Comparison of ENCODE assay signal across 8 cellular contexts in the genomic region with DNA sequence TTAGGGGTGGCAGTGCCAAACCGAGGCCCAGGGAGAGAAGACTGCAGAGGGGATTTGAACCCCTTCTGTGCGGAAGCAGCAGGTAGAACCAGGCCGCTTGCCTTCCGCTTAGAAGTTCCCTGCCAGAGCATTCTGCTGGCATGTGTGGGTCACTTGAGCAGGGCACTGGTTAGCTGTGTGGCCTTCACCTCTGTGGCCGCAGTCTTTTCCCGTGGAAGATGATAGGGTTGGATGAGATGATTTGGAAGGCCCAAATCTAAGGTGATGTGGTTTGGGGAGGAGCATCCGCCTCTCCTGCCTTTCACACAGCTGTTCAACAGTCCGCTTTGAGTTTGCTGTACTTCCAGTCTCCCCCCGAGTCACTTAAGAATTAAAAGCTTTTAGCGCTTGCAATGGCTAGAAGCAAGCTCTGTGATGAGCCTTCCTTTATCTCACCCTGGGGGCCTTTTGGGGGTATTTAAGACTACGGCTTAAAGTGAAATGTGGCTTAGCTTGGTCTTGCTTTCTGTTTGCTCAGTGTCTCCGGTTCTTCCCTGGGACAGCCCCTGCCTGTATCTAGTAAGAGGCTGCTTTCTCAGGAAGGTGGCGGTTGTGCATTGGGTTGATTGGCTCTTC. TPM values are rescaled to one million over a fixed set of nuclear protein-coding genes. Genes with fewer than 3 reads are reported as not detected.
DNase-seq lines count a peak whose midpoint lies in the region; ATAC-seq and TF ChIP-seq lines count a peak whose summit lies in the region.

No MANE protein-coding gene starts in this region.

- ATAC-seq in GM19438 (IDR thresholded peaks at IDR 0.05; ENCODE audit: low read depth, unreplicated experiment): peak; percentile 28
- peak; percentile 19 for ATAC-seq in HG03565 (IDR thresholded peaks at IDR 0.05; ENCODE audit: unreplicated experiment)

- no peaks in the 10 kb centered on the region for H3K27me3 ChIP-seq in CD4-positive, alpha-beta memory T cell (ENCODE audit: insufficient read depth, low read length)
- no peaks in the 10 kb centered on the region for H3K27me3 ChIP-seq in colonic mucosa
- no peaks in the 10 kb centered on the region for H3K27me3 ChIP-seq in mucosa of rectum (ENCODE audit: control insufficient read depth in 2 of 2, insufficient read depth in 2 of 2, low read length in 2 of 2)

- peaks cover 24 to 57% (median 43%) of the 10 kb centered on the region in 4 donors for H3K4me1 Mint-ChIP-seq in CD4-positive, alpha-beta memory T cell

- H3K9me3 ChIP-seq in CD4-positive, alpha-beta memory T cell (ENCODE audit: control insufficient read depth in 1 of 2, low read length in 2 of 2): no peaks in the 10 kb centered on the region
- H3K9me3 ChIP-seq in colonic mucosa: no peaks in the 10 kb centered on the region
- no peaks in the 10 kb centered on the region for H3K9me3 ChIP-seq in mucosa of rectum (ENCODE audit: control insufficient read depth in 2 of 2, low read length in 2 of 2)

- H3K9me3 Mint-ChIP-seq in CD4-positive, alpha-beta memory T cell: peaks cover 0 to 7% (median 0%) of the 10 kb centered on the region in 8 donors

- H3K27me3 Mint-ChIP-seq in CD4-positive, alpha-beta memory T cell: peaks cover 3% of the 10 kb centered on the region in 2 donors

- peak; percentile 32 to 65 (median 45) for DNase-seq in CD4-positive, alpha-beta memory T cell
- DNase-seq in colonic mucosa: no peak
- DNase-seq in stimulated activated CD8-positive, alpha-beta memory T cell treated with anti-CD3 and anti-CD28 coated beads, Interleukin-7, amount 100 ng/mL, for 4 hours (ENCODE audit: low read depth in 2 of 2): peak; percentile 7 to 8
- DNase-seq in HEK293T (ENCODE audit: extremely low spot score): no peak

- peak overlapping the region; percentile 96 for H3K27ac ChIP-seq in CD4-positive, alpha-beta memory T cell (ENCODE audit: low read depth, low read length)
- H3K27ac ChIP-seq in VCaP: peak overlapping the region; percentile 78
- H3K27ac ChIP-seq in colonic mucosa: peak overlapping the region; percentile 84
- peak overlapping the region; percentile 60 to 89 for H3K27ac ChIP-seq in mucosa of rectum (ENCODE audit: low read depth in 2 of 2, low read length in 2 of 2)

- H3K36me3 Mint-ChIP-seq in CD4-positive, alpha-beta memory T cell: peaks cover 24 to 46% of the 10 kb centered on the region in 2 donors

- peak overlapping the region; percentile 92 to 93 for H3K9ac ChIP-seq in colonic mucosa (ENCODE audit: low read depth in 2 of 2, low read length in 2 of 2)
- peak overlapping the region; percentile 79 to 87 for H3K9ac ChIP-seq in mucosa of rectum (ENCODE audit: low read depth in 1 of 2, low read length in 2 of 2)

- CTCF ChIA-PET in CD4-positive, alpha-beta memory T cell (lab: Charles Lee; ENCODE audit: partially characterized antibody): interaction anchor here (1.0 to 1.2 kb wide), 3 partner anchors 9 to 108 kb away, joined by 3 read pairs; no protein-coding TSS in a partner anchor
- CTCF ChIA-PET in HEK293T (lab: Yijun Ruan, JAX): no interaction called here

- peak overlapping the region; percentile 95 to 100 (median 97) for H3K27ac Mint-ChIP-seq in CD4-positive, alpha-beta memory T cell

- peak overlapping the region; percentile 61 to 95 for H3K4me3 ChIP-seq in CD4-positive, alpha-beta memory T cell (ENCODE audit: low read length in 2 of 2)
- peak overlapping the region; percentile 86 for H3K4me3 ChIP-seq in colonic mucosa
- H3K4me3 ChIP-seq in mucosa of rectum (ENCODE audit: low read length in 2 of 2): peak overlapping the region; percentile 94

- H3K36me3 ChIP-seq in CD4-positive, alpha-beta memory T cell (ENCODE audit: insufficient read depth, low read length): peaks cover 30% of the 10 kb centered on the region
- peaks cover 5% of the 10 kb centered on the region for H3K36me3 ChIP-seq in colonic mucosa
- H3K36me3 ChIP-seq in mucosa of rectum (ENCODE audit: control insufficient read depth in 2 of 2, insufficient read depth in 2 of 2, low read length in 2 of 2): peaks cover 19 to 21% of the 10 kb centered on the region in 2 donors

- TF ChIP-seq CTCF in VCaP (conservative IDR thresholded peaks at IDR 0.05) (no peak), colonic mucosa (IDR thresholded peaks at IDR 0.05) (no peak)

- POLR2A ChIA-PET in CD4-positive, alpha-beta memory T cell (lab: Charles Lee; ENCODE audit: partially characterized antibody): interaction anchor here (0.5 to 2.5 kb wide), 19 partner anchors 9 to 1313 kb away, joined by 3 to 40 read pairs (median 4); a partner anchor contains a TSS
- POLR2A ChIA-PET in HEK293T (lab: Yijun Ruan, JAX): interaction anchor here (0.6 to 2.0 kb wide), 10 partner anchors 11 to 559 kb away, joined by 3 to 7 read pairs (median 4); a partner anchor contains a TSS

- intact Hi-C loops in CD4-positive, alpha-beta memory T cell (cut with micrococcal nuclease): loop anchor here (1.0 to 5.0 kb wide), 5 partner anchors 69 to 384 kb away; a partner anchor contains a TSS
- intact Hi-C loops in colonic mucosa (cut with DNase I): no loop called here

- H3K4me3 Mint-ChIP-seq in CD4-positive, alpha-beta memory T cell: peak overlapping the region; percentile 90 to 98 (median 93)

- H3K4me1 ChIP-seq in CD4-positive, alpha-beta memory T cell (ENCODE audit: insufficient read depth, low read length): peaks cover 32% of the 10 kb centered on the region
- H3K4me1 ChIP-seq in colonic mucosa (peaks cover 7% of the 10 kb centered on the region), mucosa of rectum (ENCODE audit: control insufficient read depth in 2 of 2, insufficient read depth in 2 of 2, low read length in 2 of 2) (peaks cover 4 to 9% of the 10 kb centered on the region in 2 donors)

TF ChIP-seq in HEK293T, 16 proteins besides CTCF, POLR2A, EP300 and RAD21:
- TF ChIP-seq FOXK2 (IDR thresholded peaks at IDR 0.05) (no peak), FOXA1 (IDR thresholded peaks at IDR 0.05) (no peak), SUZ12 (IDR thresholded peaks at IDR 0.05) (no peak), L3MBTL2 (conservative IDR thresholded peaks at IDR 0.05) (no peak), TARDBP (IDR thresholded peaks at IDR 0.05) (no peak), CTBP1 (IDR thresholded peaks at IDR 0.05; ENCODE audit: borderline replicate concordance) (no peak), ELF4 (IDR thresholded peaks at IDR 0.05) (no peak), BHLHE40 (IDR thresholded peaks at IDR 0.05; ENCODE audit: borderline replicate concordance) (no peak), FOXM1 (IDR thresholded peaks at IDR 0.05; ENCODE audit: borderline replicate concordance) (no peak), LEF1 (IDR thresholded peaks at IDR 0.05; ENCODE audit: borderline replicate concordance) (no peak), ARNT (IDR thresholded peaks at IDR 0.05) (no peak), SP1 (IDR thresholded peaks at IDR 0.05) (no peak), HDGF (IDR thresholded peaks at IDR 0.05; ENCODE audit: borderline replicate concordance) (no peak), NFRKB (IDR thresholded peaks at IDR 0.05) (no peak), ZNF384 (IDR thresholded peaks at IDR 0.05) (no peak)
- TF ChIP-seq, protein P1, sequence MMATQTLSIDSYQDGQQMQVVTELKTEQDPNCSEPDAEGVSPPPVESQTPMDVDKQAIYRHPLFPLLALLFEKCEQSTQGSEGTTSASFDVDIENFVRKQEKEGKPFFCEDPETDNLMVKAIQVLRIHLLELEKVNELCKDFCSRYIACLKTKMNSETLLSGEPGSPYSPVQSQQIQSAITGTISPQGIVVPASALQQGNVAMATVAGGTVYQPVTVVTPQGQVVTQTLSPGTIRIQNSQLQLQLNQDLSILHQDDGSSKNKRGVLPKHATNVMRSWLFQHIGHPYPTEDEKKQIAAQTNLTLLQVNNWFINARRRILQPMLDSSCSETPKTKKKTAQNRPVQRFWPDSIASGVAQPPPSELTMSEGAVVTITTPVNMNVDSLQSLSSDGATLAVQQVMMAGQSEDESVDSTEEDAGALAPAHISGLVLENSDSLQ (IDR thresholded peaks at IDR 0.05): no peak

RNA-seq across cellular contexts. Expression of a gene that starts 0.7 kb away (rescaled TPM):
- total RNA-seq in CD4-positive, alpha-beta memory T cell: 10 to 100 TPM; 75.0 to 79.1 TPM
- polyA plus RNA-seq in CD4-positive, alpha-beta memory T cell: 10 to 100 TPM; 28.4 to 32.6 TPM
- 10 to 100 TPM; 20.3 to 24.4 TPM for total RNA-seq in colonic mucosa

Comparison
In these comparisons a context has a peak if more than half of its experiments do, and no peak if none do; other contexts are left out.
1. DNase-seq: peak in CD4-positive, alpha-beta memory T cell (5 of 5) and stimulated activated CD8-positive, alpha-beta memory T cell treated with anti-CD3 and anti-CD28 coated beads, Interleukin-7, amount 100 ng/mL, for 4 hours (2 of 2); none in colonic mucosa (single experiment) and HEK293T (single experiment).
2. Peak in every context shown above with its lines, with median percentiles within 50 percentile points of each other: H3K27ac ChIP-seq and H3K4me3 ChIP-seq.